8 cellular contexts compared by ENCODE assay signal in the genomic region with DNA sequence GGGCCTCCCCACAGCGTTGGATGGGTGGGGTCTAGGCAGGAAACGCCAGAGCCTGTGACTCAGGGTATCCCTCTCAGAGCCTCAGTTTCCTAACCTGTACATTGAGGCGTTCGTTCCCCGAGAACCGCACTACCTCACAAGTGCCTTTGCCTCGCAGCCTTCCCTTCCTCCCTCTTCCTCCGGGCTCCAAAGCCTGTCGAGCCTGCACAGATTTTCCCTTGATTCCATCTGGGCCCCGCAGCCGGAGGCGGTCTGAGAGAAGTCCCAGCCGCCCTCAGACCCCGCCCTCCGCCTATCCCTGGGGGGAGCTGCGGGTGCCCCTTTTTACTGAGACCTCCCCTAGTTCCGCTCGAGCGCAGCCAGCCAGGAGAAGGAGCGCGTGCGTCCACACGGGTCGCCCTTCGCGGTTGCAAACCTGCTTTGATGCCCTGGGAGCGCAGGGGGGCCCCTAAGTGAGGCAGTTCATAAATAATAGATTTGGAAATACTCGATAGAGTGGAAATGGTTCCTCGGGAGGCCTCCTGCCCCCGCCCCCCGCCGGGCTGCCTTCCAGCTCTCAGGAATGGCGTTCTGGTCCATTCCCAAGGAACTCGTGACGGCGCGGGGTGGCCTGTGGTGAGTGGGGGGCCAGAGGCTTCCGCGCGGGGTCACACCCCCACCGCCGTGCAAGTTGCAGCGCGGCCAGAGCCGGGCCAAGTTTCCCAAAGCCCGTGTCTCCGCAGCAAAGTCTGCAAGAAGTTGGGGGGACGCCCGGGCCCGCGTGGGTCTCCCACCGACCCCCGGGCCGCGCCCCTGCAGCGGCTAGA. TPM values are rescaled to one million over a fixed set of nuclear protein-coding genes. Genes with fewer than 3 reads are reported as not detected.
DNase-seq lines count a peak whose midpoint lies in the region; ATAC-seq and TF ChIP-seq lines count a peak whose summit lies in the region.

No MANE protein-coding gene starts in this region.

- peaks cover 25% of the 10 kb centered on the region for H3K27me3 ChIP-seq in endodermal cell (ENCODE audit: control insufficient read depth, insufficient read depth, low read length, poor library complexity, severe bottlenecking)
- no peaks in the 10 kb centered on the region for H3K27me3 ChIP-seq in naive thymus-derived CD4-positive, alpha-beta T cell (ENCODE audit: control insufficient read depth in 2 of 2, insufficient read depth in 2 of 2, low read length in 2 of 2)

- H3K27ac ChIP-seq in RWPE1 (peak overlapping the region; percentile 99), endodermal cell (ENCODE audit: low read depth, low read length) (no peak overlapping the region)
- H3K27ac ChIP-seq in naive thymus-derived CD4-positive, alpha-beta T cell (ENCODE audit: low read depth, low read length), result no peak overlapping the region

- peak; percentile 59 for ATAC-seq in naive thymus-derived CD4-positive, alpha-beta T cell
- ATAC-seq in GM21423 (IDR thresholded peaks at IDR 0.05; ENCODE audit: unreplicated experiment), result no peak

- no peaks in the 10 kb centered on the region for H3K36me3 ChIP-seq in endodermal cell (ENCODE audit: control insufficient read depth, insufficient read depth, low read length)
- H3K36me3 ChIP-seq in naive thymus-derived CD4-positive, alpha-beta T cell (ENCODE audit: control insufficient read depth in 2 of 3, insufficient read depth in 3 of 3, low read length in 3 of 3), result no peaks in the 10 kb centered on the region

- H3K4me3 Mint-ChIP-seq in endodermal cell, result peak overlapping the region; percentile 70
- peak overlapping the region; percentile 70 to 88 (median 83) for H3K4me3 Mint-ChIP-seq in naive thymus-derived CD4-positive, alpha-beta T cell

- H3K9me3 Mint-ChIP-seq in endodermal cell, result no peaks in the 10 kb centered on the region
- H3K9me3 Mint-ChIP-seq in naive thymus-derived CD4-positive, alpha-beta T cell, result peaks cover 0 to 1% (median 0%) of the 10 kb centered on the region in 11 donors

- peak overlapping the region; percentile 6 for H3K9ac ChIP-seq in endodermal cell (ENCODE audit: extremely low read depth, low read length, poor library complexity, severe bottlenecking)

- H3K4me1 Mint-ChIP-seq in endodermal cell, result peaks cover 20% of the 10 kb centered on the region
- peaks cover 4 to 11% (median 5%) of the 10 kb centered on the region in 7 donors for H3K4me1 Mint-ChIP-seq in naive thymus-derived CD4-positive, alpha-beta T cell

- peaks cover 25% of the 10 kb centered on the region for H3K27me3 Mint-ChIP-seq in endodermal cell (ENCODE audit: insufficient read depth)
- H3K27me3 Mint-ChIP-seq in naive thymus-derived CD4-positive, alpha-beta T cell, result peaks cover 0 to 37% (median 16%) of the 10 kb centered on the region in 5 donors

- H3K9me3 ChIP-seq in endodermal cell (ENCODE audit: control insufficient read depth, low read length), result no peaks in the 10 kb centered on the region
- no peaks in the 10 kb centered on the region for H3K9me3 ChIP-seq in naive thymus-derived CD4-positive, alpha-beta T cell (ENCODE audit: control insufficient read depth in 2 of 3, low read length in 3 of 3)

- intact Hi-C loops in naive thymus-derived CD4-positive, alpha-beta T cell (cut with micrococcal nuclease), result loop anchor here in 1 of 2 donors (5.0 kb wide), 1 partner anchor 33 kb away; no protein-coding TSS in a partner anchor

- H3K36me3 Mint-ChIP-seq in endodermal cell (ENCODE audit: low read depth), result no peaks in the 10 kb centered on the region
- H3K36me3 Mint-ChIP-seq in naive thymus-derived CD4-positive, alpha-beta T cell, result no peaks in the 10 kb centered on the region

- DNase-seq in AG09309 (ENCODE audit: low read depth) (no peak), GM13977 (ENCODE audit: low spot score) (peak; percentile 54), RWPE1 (ENCODE audit: low spot score) (peak; percentile 44), endodermal cell (peak; percentile 81), DMS79 (lab: John Stamatoyannopoulos, UW) (no peak), DMS79 treated with DMSO at 0.1 percent for 48 hours (lab: John Stamatoyannopoulos, UW) (no peak)
- no peak for DNase-seq in naive thymus-derived CD4-positive, alpha-beta T cell

- CTCF ChIA-PET in RWPE1 (lab: Yijun Ruan, JAX), result interaction anchor here (0.7 to 1.0 kb wide), 2 partner anchors 21 to 266 kb away, joined by 3 to 4 read pairs; no protein-coding TSS in a partner anchor
- CTCF ChIA-PET in naive thymus-derived CD4-positive, alpha-beta T cell (lab: Charles Lee), result interaction anchor here (1.5 kb wide), 1 partner anchor 10 kb away, joined by 3 read pairs; no protein-coding TSS in a partner anchor

- no peak for TF ChIP-seq CTCF in AG09309 (IDR thresholded peaks at IDR 0.05; ENCODE audit: control insufficient read depth, insufficient read depth, low read depth, low read length, missing control alignments)
- TF ChIP-seq CTCF in GM13977 (IDR thresholded peaks at IDR 0.05; ENCODE audit: extremely low read depth, insufficient read depth, missing control alignments), result no peak
- no peak for TF ChIP-seq CTCF in RWPE1 (conservative IDR thresholded peaks at IDR 0.05; ENCODE audit: low read depth)
- peak; percentile 30 for TF ChIP-seq CTCF in endodermal cell (conservative IDR thresholded peaks at IDR 0.05)

- no peak overlapping the region for H3K27ac Mint-ChIP-seq in endodermal cell
- H3K27ac Mint-ChIP-seq in naive thymus-derived CD4-positive, alpha-beta T cell, result peak overlapping the region in 1 of 9 donors; percentile 72

- peaks cover 11% of the 10 kb centered on the region for H3K4me1 ChIP-seq in endodermal cell (ENCODE audit: control insufficient read depth, insufficient read depth, low read length)
- peaks cover 0 to 8% of the 10 kb centered on the region in 2 donors for H3K4me1 ChIP-seq in naive thymus-derived CD4-positive, alpha-beta T cell (ENCODE audit: control insufficient read depth in 2 of 2, insufficient read depth in 2 of 2, low read length in 2 of 2)

- 4 to 6% methylated on average over 19 to 56 of the region's 56 CpGs for WGBS in endodermal cell (ENCODE audit: insufficient coverage in 1 of 2, insufficient read length in 1 of 2), 2 experiments

- in situ Hi-C loops in GM13977 (cut with MboI; ENCODE audit: low pct_unique_long_range_greater_than_20kb, low sequenced_read_pairs, unreplicated experiment), result no loop called here

- H3K4me3 ChIP-seq in AG09309 (ENCODE audit: control insufficient read depth, low read depth, low read length), result peak overlapping the region; percentile 66
- peak overlapping the region; percentile 77 for H3K4me3 ChIP-seq in endodermal cell (ENCODE audit: low read length)
- peak overlapping the region; percentile 27 for H3K4me3 ChIP-seq in naive thymus-derived CD4-positive, alpha-beta T cell (ENCODE audit: low read length)

- POLR2A ChIA-PET in RWPE1 (lab: Yijun Ruan, JAX; ENCODE audit: low non-redundant PET), result interaction anchor here (0.6 kb wide), 1 partner anchor 89 kb away, joined by 3 read pairs; no protein-coding TSS in a partner anchor
- POLR2A ChIA-PET in naive thymus-derived CD4-positive, alpha-beta T cell (lab: Charles Lee), result no interaction called here

RNA-seq across cellular contexts. Expression of a gene that starts 0.7 kb away (rescaled TPM):
- total RNA-seq in endodermal cell, result 1 to 10 TPM; 3.6 to 7.4 TPM
- 1.7 TPM for polyA plus RNA-seq in endodermal cell (2013, experiment 1 of 2)
- polyA plus RNA-seq in endodermal cell (2013, experiment 2 of 2), result 2.0 TPM
- 10 to 100 TPM in 3 of 5 experiments, 1 to 10 TPM in 1, under 1 TPM in 1; 0.99 to 19.8 (median 11.7) TPM for total RNA-seq in naive thymus-derived CD4-positive, alpha-beta T cell
- 10 to 100 TPM; 13.1 to 16.0 TPM for polyA plus RNA-seq in naive thymus-derived CD4-positive, alpha-beta T cell

RNA-seq across cellular contexts. Expression of a gene that starts 49.1 kb away (rescaled TPM):
- 10 to 100 TPM; 60.1 to 67.6 TPM for total RNA-seq in endodermal cell
- 39.9 TPM for polyA plus RNA-seq in endodermal cell (2013, experiment 1 of 2)
- polyA plus RNA-seq in endodermal cell (2013, experiment 2 of 2), result 37.1 TPM
- 10 to 100 TPM; 22.4 to 31.8 (median 28.7) TPM for total RNA-seq in naive thymus-derived CD4-positive, alpha-beta T cell
- 10 to 100 TPM; 24.8 to 26.1 TPM for polyA plus RNA-seq in naive thymus-derived CD4-positive, alpha-beta T cell

RNA-seq across cellular contexts. Expression of a gene that starts 49.3 kb away (rescaled TPM):
- total RNA-seq in endodermal cell, result 100 to 1,000 TPM; 436 to 471 TPM
- polyA plus RNA-seq in endodermal cell (2013, experiment 1 of 2), result 553 TPM
- polyA plus RNA-seq in endodermal cell (2013, experiment 2 of 2), result 508 TPM
- 100 to 1,000 TPM; 479 to 692 (median 661) TPM for total RNA-seq in naive thymus-derived CD4-positive, alpha-beta T cell
- polyA plus RNA-seq in naive thymus-derived CD4-positive, alpha-beta T cell, result 1,000 to 10,000 TPM; 1,296 to 1,303 TPM

Comparison
In these comparisons a context has a peak if more than half of its experiments do, and no peak if none do; other contexts are left out.
1. DNase-seq: peak in GM13977 (single experiment), RWPE1 (single experiment) and endodermal cell (single experiment); none in AG09309 (single experiment), naive thymus-derived CD4-positive, alpha-beta T cell (0 of 9), DMS79 (single experiment) and DMS79 treated with DMSO at 0.1 percent for 48 hours (single experiment).
2. H3K4me3 ChIP-seq: peak in every context shown above with its lines; median percentile 77 in endodermal cell; 66 in AG09309; 27 in naive thymus-derived CD4-positive, alpha-beta T cell.